ENCODE assay signal across 8 cellular contexts in the genomic region with DNA sequence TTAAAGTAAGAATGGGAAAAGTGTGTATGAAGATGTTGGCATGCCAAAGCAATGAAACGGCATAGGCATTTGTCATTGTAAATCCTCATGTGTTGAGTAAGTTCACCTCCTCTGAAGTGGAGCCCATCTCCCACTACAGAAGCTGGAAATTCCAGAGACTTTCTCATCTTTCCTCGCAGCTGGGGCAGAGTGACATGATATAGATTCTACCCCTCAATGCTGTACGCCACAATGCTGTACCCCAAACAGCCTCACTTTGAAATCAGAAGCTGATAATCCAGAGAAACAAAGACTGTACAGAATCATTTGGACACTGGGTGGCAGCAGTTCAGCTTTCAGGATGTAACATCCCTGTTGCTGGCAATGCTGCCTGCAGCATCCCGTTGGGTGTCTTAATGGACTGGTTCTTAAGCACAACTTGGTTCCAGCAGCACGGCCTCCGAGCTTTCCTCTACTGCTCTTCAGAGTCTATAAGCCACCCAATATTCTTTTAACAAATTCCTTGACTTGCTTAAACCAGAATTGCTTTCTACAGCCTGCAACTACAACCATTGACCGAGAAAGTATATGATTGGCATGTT.
DNase-seq lines count a peak whose midpoint lies in the region; ATAC-seq and TF ChIP-seq lines count a peak whose summit lies in the region.

No MANE protein-coding gene starts in this region.

- peak; percentile 86 for ATAC-seq in HG02884 (IDR thresholded peaks at IDR 0.05; ENCODE audit: unreplicated experiment)

- DNase-seq in GM13977 (ENCODE audit: low spot score) (peak; percentile 80), NCI-H187 (lab: John Stamatoyannopoulos, UW) (peak; percentile 22 to 31), T-helper 9 cell (peak; percentile 40), astrocyte of the spinal cord (ENCODE audit: low read depth, low spot score) (peak; percentile 76), iPS DF 19.7 (ENCODE audit: low read depth, low spot score) (peak; percentile 54)
- peak; percentile 26 to 48 for DNase-seq in stimulated activated CD4-positive, alpha-beta T cell treated with anti-CD3 and anti-CD28 coated beads, Interleukin-15, amount 100 ng/mL, for 48 hours (ENCODE audit: low read depth in 2 of 2)

- peak; percentile 91 for TF ChIP-seq CTCF in 22Rv1 (IDR thresholded peaks at IDR 0.05)
- TF ChIP-seq CTCF in GM13977 (IDR thresholded peaks at IDR 0.05; ENCODE audit: extremely low read depth, insufficient read depth, missing control alignments), result peak; percentile 66
- peak; percentile 79 for TF ChIP-seq CTCF in astrocyte of the spinal cord (IDR thresholded peaks at IDR 0.05; ENCODE audit: low read depth, low read length)

- H3K27ac ChIP-seq in 22Rv1, result no peak overlapping the region

- in situ Hi-C loops in GM13977 (cut with MboI; ENCODE audit: low pct_unique_long_range_greater_than_20kb, low sequenced_read_pairs, unreplicated experiment), result no loop called here
- in situ Hi-C loops in astrocyte of the spinal cord (cut with HindIII; ENCODE audit: low sequenced_read_pairs), result no loop called here

- no peak overlapping the region for H3K4me3 ChIP-seq in astrocyte of the spinal cord (ENCODE audit: low read depth, low read length)

Comparison
In these comparisons a context has a peak if more than half of its experiments do, and no peak if none do; other contexts are left out.
1. DNase-seq: peak in every context shown above with its lines; median percentile 80 in GM13977; 76 in astrocyte of the spinal cord; 54 in iPS DF 19.7; 40 in T-helper 9 cell; 37 in stimulated activated CD4-positive, alpha-beta T cell treated with anti-CD3 and anti-CD28 coated beads, Interleukin-15, amount 100 ng/mL, for 48 hours; 26 in NCI-H187.